In genomic region chr1:121097867-121098215, GRCh38 we compare ENCODE assay signal across 8 cellular contexts.
A peak's percentile ranks its signal among the peaks of the same experiment; 100 is the strongest.
DNase-seq lines count a peak whose midpoint lies in the region; ATAC-seq, FAIRE-seq and TF ChIP-seq lines count a peak whose summit lies in the region.
"Not testable (repeated sequence)": the region's sequence is repeated elsewhere in the genome, so short reads cannot be mapped to it uniquely, and the experiment has no call there.

No MANE protein-coding gene starts in this region.

- WGBS in stomach, 5 donors, result 0 to 16% (median 10%) methylated on average over 1 to 11 of the region's 21 CpGs; no CpG with 5 or more reads in 1 of the 5 donors

- not testable (repeated sequence) for H3K36me3 Mint-ChIP-seq in GM23338 (ENCODE audit: low read depth); nephron progenitor cell (ENCODE audit: low read depth)

- H4K20me1 ChIP-seq in GM23338 (replicated peaks; ENCODE audit: insufficient read depth), result not testable (repeated sequence)

- in situ Hi-C loops in Caki2 (cut with HindIII; ENCODE audit: low pct_unique_long_range_greater_than_20kb, low sequenced_read_pairs), result not testable (repeated sequence)

- not testable (repeated sequence) for H3K9me2 ChIP-seq in GM23338 (ENCODE audit: insufficient read depth)

- not testable (repeated sequence) for TF ChIP-seq POLR2A in stomach (IDR thresholded peaks at IDR 0.05)

- H3K4me3 ChIP-seq in GM23338 (peak overlapping the region; percentile 57), SK-N-MC (peak overlapping the region; percentile 54), bronchial epithelial cell (ENCODE audit: low read depth, low read length) (peak overlapping the region; percentile 35), stomach (peak overlapping the region; percentile 36 to 45 (median 44))

- not testable (repeated sequence) for H3F3A ChIP-seq in GM23338 (replicated peaks; ENCODE audit: low read depth)

- intact Hi-C loops in left cardiac atrium (cut with DNase I); stomach (cut with DNase I; ENCODE audit: low total_unique reads): not testable (repeated sequence)

- not testable (repeated sequence) for H3K27ac ChIP-seq in GM23338 (ENCODE audit: low read depth); SK-N-MC
- H3K27ac ChIP-seq in stomach, result peak overlapping the region; percentile 60 to 85 (median 78)

- not testable (repeated sequence) for H3K79me2 ChIP-seq in GM23338 (replicated peaks; ENCODE audit: insufficient read depth)

- H3K4me1 Mint-ChIP-seq in GM23338, nephron progenitor cell: not testable (repeated sequence)

- H2AFZ ChIP-seq in GM23338, result not testable (repeated sequence)

- H3K4me1 ChIP-seq in GM23338 (ENCODE audit: insufficient read depth); stomach: not testable (repeated sequence)

- peak; percentile 1 for DNase-seq in Caki2 (ENCODE audit: low read depth)
- DNase-seq in GM23338 (ENCODE audit: low spot score), result peak; percentile 5
- peak; percentile 4 for DNase-seq in HuH-7 (ENCODE audit: low spot score)
- DNase-seq in SK-N-MC (ENCODE audit: low read depth, low spot score); left cardiac atrium: not testable (repeated sequence)
- DNase-seq in bronchial epithelial cell (ENCODE audit: low read depth), result peak; percentile 1
- peak; percentile 12 for DNase-seq in nephron progenitor cell
- DNase-seq in stomach, result peak; percentile 31

- peak overlapping the region; percentile 80 for H3K4me2 ChIP-seq in GM23338

- not testable (repeated sequence) for FAIRE-seq in bronchial epithelial cell (lab: Jason Lieb, UNC)

- not testable (repeated sequence) for H3K27me3 ChIP-seq in GM23338 (ENCODE audit: insufficient read depth); bronchial epithelial cell (ENCODE audit: control insufficient read depth, insufficient read depth, low read length); stomach

- not testable (repeated sequence) for H3K9ac ChIP-seq in SK-N-MC (ENCODE audit: insufficient read length)

- ATAC-seq in GM23338 (peak; percentile 43), left cardiac atrium (peak; percentile 2 to 49)

- not testable (repeated sequence) for TF ChIP-seq CTCF in GM23338 (conservative IDR thresholded peaks at IDR 0.05; ENCODE audit: low read depth in 2 of 2); bronchial epithelial cell (IDR thresholded peaks at IDR 0.05; ENCODE audit: insufficient read depth, low read length, severe bottlenecking); nephron progenitor cell (IDR thresholded peaks at IDR 0.05); stomach (IDR thresholded peaks at IDR 0.05)

- H3K36me3 ChIP-seq in GM23338 (ENCODE audit: insufficient read depth); SK-N-MC (ENCODE audit: insufficient read depth, low read length); bronchial epithelial cell (ENCODE audit: control insufficient read depth, insufficient read depth, low read length); stomach: not testable (repeated sequence)

- not testable (repeated sequence) for H3K9me3 Mint-ChIP-seq in GM23338, nephron progenitor cell

- not testable (repeated sequence) for H3K27ac Mint-ChIP-seq in GM23338, nephron progenitor cell

- not testable (repeated sequence) for H3K27me3 Mint-ChIP-seq in GM23338 (ENCODE audit: insufficient read depth, low read depth, poor library complexity); nephron progenitor cell (ENCODE audit: low read depth, poor library complexity)

- not testable (repeated sequence) for TF ChIP-seq EP300 in stomach (IDR thresholded peaks at IDR 0.05)

- H3K4me3 Mint-ChIP-seq in GM23338 (peak overlapping the region; percentile 69; the same call in 2 of the 3 replicates), nephron progenitor cell (peak overlapping the region; percentile 67)

- H3K9me3 ChIP-seq in SK-N-MC (ENCODE audit: low read depth, low read length); stomach: not testable (repeated sequence)
